In the genomic region with DNA sequence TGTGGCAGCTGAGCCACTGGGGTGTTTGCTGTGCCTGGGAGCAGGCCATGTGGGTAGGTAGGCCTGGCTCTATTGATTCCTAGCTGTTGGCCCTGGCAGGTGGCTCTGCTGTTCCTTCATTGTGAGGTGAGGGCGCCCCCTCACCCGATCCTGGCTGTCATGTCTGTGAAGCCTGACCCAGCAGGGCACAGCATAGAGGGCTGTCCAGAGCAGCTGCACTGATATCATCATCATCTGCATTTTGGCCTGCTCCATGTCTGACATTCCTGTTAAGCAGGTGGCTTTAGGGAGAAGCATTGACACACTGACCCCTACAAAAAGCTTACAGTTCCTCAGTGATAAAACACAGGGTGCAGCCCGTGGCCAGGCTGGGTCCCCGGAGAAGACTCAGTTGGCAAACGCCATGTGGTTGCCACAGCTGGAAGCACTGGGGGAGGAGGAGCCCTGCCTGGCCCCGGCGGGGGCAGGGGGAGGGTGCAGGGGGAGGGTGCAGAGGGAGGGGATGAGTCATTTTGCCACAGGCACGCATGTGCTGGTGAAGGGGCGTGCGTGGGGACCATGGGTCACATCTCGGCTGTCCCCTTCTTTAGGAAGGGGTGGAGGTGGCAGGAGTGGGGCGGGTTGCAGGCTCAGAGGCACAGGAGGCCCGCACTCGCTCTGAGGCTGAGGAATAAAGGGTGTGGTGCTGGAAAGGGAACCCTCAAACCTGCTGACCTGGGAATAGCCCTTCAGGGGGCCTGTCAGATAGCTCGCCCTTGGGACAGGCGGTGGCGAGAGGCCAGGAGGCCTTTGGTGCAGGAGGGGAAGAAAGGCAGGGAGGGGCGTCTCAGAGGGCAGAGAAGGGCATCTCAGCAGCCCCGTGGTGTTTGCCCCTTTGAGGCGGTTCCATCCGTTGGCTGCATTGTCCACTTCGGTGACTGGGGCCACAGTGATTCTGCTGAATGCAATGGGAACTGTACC, we compare ENCODE assay signal across 1 cellular context.
TF ChIP-seq lines count a peak whose summit lies in the region.

No MANE protein-coding gene starts in this region.

TF ChIP-seq in HCT116, 20 proteins besides CTCF, POLR2A, EP300 and RAD21 (continued from another document):
- TF ChIP-seq, protein P1, sequence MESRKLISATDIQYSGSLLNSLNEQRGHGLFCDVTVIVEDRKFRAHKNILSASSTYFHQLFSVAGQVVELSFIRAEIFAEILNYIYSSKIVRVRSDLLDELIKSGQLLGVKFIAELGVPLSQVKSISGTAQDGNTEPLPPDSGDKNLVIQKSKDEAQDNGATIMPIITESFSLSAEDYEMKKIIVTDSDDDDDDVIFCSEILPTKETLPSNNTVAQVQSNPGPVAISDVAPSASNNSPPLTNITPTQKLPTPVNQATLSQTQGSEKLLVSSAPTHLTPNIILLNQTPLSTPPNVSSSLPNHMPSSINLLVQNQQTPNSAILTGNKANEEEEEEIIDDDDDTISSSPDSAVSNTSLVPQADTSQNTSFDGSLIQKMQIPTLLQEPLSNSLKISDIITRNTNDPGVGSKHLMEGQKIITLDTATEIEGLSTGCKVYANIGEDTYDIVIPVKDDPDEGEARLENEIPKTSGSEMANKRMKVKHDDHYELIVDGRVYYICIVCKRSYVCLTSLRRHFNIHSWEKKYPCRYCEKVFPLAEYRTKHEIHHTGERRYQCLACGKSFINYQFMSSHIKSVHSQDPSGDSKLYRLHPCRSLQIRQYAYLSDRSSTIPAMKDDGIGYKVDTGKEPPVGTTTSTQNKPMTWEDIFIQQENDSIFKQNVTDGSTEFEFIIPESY (IDR thresholded peaks at IDR 0.05; ENCODE audit: extremely low read depth, insufficient replicate concordance, low read length) = no peak
- no peak for TF ChIP-seq YY1 (IDR thresholded peaks at IDR 0.05; ENCODE audit: extremely low read depth, insufficient replicate concordance, low read depth, low read length)
- no peak for TF ChIP-seq POLR2AphosphoS5 (IDR thresholded peaks at IDR 0.05; ENCODE audit: low read depth, low read length)
- no peak for TF ChIP-seq ZFX (IDR thresholded peaks at IDR 0.05)
- no peak for TF ChIP-seq SIN3A (IDR thresholded peaks at IDR 0.05; ENCODE audit: low read depth)
- TF ChIP-seq EGR1 (IDR thresholded peaks at IDR 0.05; ENCODE audit: low read depth) = no peak
- TF ChIP-seq ELF1 (IDR thresholded peaks at IDR 0.05; ENCODE audit: borderline replicate concordance, low read depth) = no peak
- no peak for TF ChIP-seq EZH2phosphoT487 (IDR thresholded peaks at IDR 0.05; ENCODE audit: borderline replicate concordance)
TF ChIP-seq in HCT116: peak in this region for 0.
